Comparison of ENCODE assay signal across 14 cellular contexts in the genomic region with DNA sequence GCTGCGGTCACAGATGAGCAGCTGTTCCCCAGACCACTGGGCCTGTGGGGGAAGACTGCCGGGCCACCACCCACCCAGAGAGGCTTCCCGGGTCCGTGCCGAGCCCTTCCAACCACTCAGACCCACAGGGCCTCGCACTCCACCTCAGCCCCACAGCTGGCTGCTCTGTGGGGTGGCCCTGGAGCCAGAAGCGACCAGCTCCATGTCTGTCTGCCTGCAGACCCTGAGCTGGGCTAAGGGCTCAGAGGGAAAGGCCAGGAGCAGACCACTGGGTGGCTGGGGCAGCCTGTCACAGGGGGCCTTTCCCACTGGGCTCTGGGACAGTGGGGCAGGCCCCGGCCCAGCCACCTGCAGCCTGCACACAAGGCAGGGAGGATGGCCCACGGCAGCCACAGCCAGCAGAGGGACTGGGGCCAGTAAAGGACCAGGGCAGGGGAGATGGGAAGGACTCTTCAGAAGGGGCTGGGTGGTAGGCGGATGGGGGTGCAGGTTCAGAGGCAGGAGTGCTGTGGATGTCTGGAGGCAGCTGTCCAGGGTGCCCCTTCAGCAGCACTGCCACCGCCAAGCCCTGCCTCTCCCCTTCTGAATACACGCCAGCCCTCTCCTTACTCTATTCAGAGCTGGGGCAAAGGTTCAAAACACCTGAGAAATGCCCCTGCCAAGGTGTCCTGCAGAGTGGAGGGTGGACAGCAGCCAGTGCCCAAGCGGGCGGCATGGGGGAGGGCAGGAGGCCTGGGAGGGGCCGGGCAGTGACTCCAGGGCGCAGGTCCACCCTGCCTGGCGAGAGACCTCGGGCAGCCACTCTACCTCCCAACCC. TPM values are rescaled to one million over a fixed set of nuclear protein-coding genes. Genes with fewer than 3 reads are reported as not detected.
DNase-seq lines count a peak whose midpoint lies in the region; ATAC-seq, FAIRE-seq and TF ChIP-seq lines count a peak whose summit lies in the region.
"Had no signal": no experiment of that assay in that cellular context is flagged by ENCODE, and none has a peak within 500 bp of the region (broad histone marks: within the 10 kb centered on the region; RNA-seq: fewer than 3 reads in every experiment).

No MANE protein-coding gene starts in this region.

- no peak overlapping the region for H3K27ac Mint-ChIP-seq in activated CD4-positive, alpha-beta T cell treated with anti-CD3 and anti-CD28 coated beads, Interleukin-2, amount 10 ng/mL, durations not matched to agents 7 days and 5 days
- H3K27ac Mint-ChIP-seq in endothelial cell (ENCODE audit: unreplicated experiment) (no peak overlapping the region), progenitor cell of endocrine pancreas (no peak overlapping the region)
- H3K27ac Mint-ChIP-seq in stimulated activated naive B cell treated with anti-CD40 and anti-IgM and Interleukin-4, amounts not matched to agents 10 μg/mL and 1 μg/mL and 100 μg/mL, for 72 hours, result no peak overlapping the region
- H3K27ac Mint-ChIP-seq: activated CD8-positive, alpha-beta T cell treated with anti-CD3 and anti-CD28 coated beads, Interleukin-2, amount 10 ng/mL, durations not matched to agents 7 days and 5 days had no signal

- no peaks in the 10 kb centered on the region for H3K9me3 Mint-ChIP-seq in activated CD4-positive, alpha-beta T cell treated with anti-CD3 and anti-CD28 coated beads, Interleukin-2, amount 10 ng/mL, durations not matched to agents 7 days and 5 days
- H3K9me3 Mint-ChIP-seq in endothelial cell (ENCODE audit: unreplicated experiment), result no peaks in the 10 kb centered on the region
- H3K9me3 Mint-ChIP-seq in progenitor cell of endocrine pancreas (ENCODE audit: low read depth), result peaks cover 4% of the 10 kb centered on the region
- peaks cover 3% of the 10 kb centered on the region in 2 donors for H3K9me3 Mint-ChIP-seq in stimulated activated naive B cell treated with anti-CD40 and anti-IgM and Interleukin-4, amounts not matched to agents 10 μg/mL and 1 μg/mL and 100 μg/mL, for 72 hours

- POLR2A ChIA-PET in activated CD4-positive, alpha-beta T cell treated with anti-CD3 and anti-CD28 coated beads, Interleukin-2, amount 10 ng/mL, durations not matched to agents 7 days and 5 days (lab: Charles Lee), result no interaction called here

- no peak overlapping the region for H3K4me3 Mint-ChIP-seq in activated CD4-positive, alpha-beta T cell treated with anti-CD3 and anti-CD28 coated beads, Interleukin-2, amount 10 ng/mL, durations not matched to agents 7 days and 5 days
- H3K4me3 Mint-ChIP-seq in endothelial cell (ENCODE audit: unreplicated experiment) (no peak overlapping the region), progenitor cell of endocrine pancreas (ENCODE audit: low read depth) (no peak overlapping the region)
- H3K4me3 Mint-ChIP-seq in stimulated activated naive B cell treated with anti-CD40 and anti-IgM and Interleukin-4, amounts not matched to agents 10 μg/mL and 1 μg/mL and 100 μg/mL, for 72 hours, result no peak overlapping the region
- H3K4me3 Mint-ChIP-seq: activated CD8-positive, alpha-beta T cell treated with anti-CD3 and anti-CD28 coated beads, Interleukin-2, amount 10 ng/mL, durations not matched to agents 7 days and 5 days had no signal

- CTCF ChIA-PET in activated CD4-positive, alpha-beta T cell treated with anti-CD3 and anti-CD28 coated beads, Interleukin-2, amount 10 ng/mL, durations not matched to agents 7 days and 5 days (lab: Charles Lee), result interaction anchor here (1.0 kb wide), 1 partner anchor 9 kb away, joined by 3 read pairs; no protein-coding TSS in a partner anchor

- FAIRE-seq in GM12892 (lab: Jason Lieb, UNC), result no peak
- FAIRE-seq: RCC 7860 had no signal

- H3K27me3 Mint-ChIP-seq in activated CD4-positive, alpha-beta T cell treated with anti-CD3 and anti-CD28 coated beads, Interleukin-2, amount 10 ng/mL, durations not matched to agents 7 days and 5 days, result no peaks in the 10 kb centered on the region
- H3K27me3 Mint-ChIP-seq in endothelial cell (ENCODE audit: unreplicated experiment) (peaks cover 3% of the 10 kb centered on the region), progenitor cell of endocrine pancreas (no peaks in the 10 kb centered on the region)
- H3K27me3 Mint-ChIP-seq in stimulated activated naive B cell treated with anti-CD40 and anti-IgM and Interleukin-4, amounts not matched to agents 10 μg/mL and 1 μg/mL and 100 μg/mL, for 72 hours, result no peaks in the 10 kb centered on the region

- peak; percentile 3 for DNase-seq in activated CD4-positive, alpha-beta T cell treated with anti-CD3 and anti-CD28 coated beads for 1 hour
- DNase-seq in activated CD4-positive, alpha-beta T cell treated with anti-CD3 and anti-CD28 coated beads, Interleukin-2, amount 10 ng/mL, durations not matched to agents 7 days and 5 days, result no peak
- DNase-seq in GM12892 (ENCODE audit: insufficient read length) (peak; percentile 13), endothelial cell (ENCODE audit: low spot score) (peak; percentile 3), progenitor cell of endocrine pancreas (ENCODE audit: low spot score, unreplicated experiment) (peak; percentile 7), NCI-H2171 (lab: John Stamatoyannopoulos, UW) (no peak), NCI-H1436 (lab: John Stamatoyannopoulos, UW) (no peak)
- DNase-seq in stimulated activated naive B cell treated with anti-CD40 and anti-IgM and Interleukin-4, amounts not matched to agents 10 μg/mL and 1 μg/mL and 100 μg/mL, for 72 hours, result no peak
- DNase-seq: activated CD8-positive, alpha-beta T cell treated with anti-CD3 and anti-CD28 coated beads, Interleukin-2, amount 10 ng/mL, durations not matched to agents 7 days and 5 days; C1 segment of cervical spinal cord; DMS153; midbrain; NCI-H774 had no signal

- no peaks in the 10 kb centered on the region for H3K4me1 Mint-ChIP-seq in activated CD4-positive, alpha-beta T cell treated with anti-CD3 and anti-CD28 coated beads, Interleukin-2, amount 10 ng/mL, durations not matched to agents 7 days and 5 days
- peaks cover 5% of the 10 kb centered on the region for H3K4me1 Mint-ChIP-seq in endothelial cell (ENCODE audit: unreplicated experiment)
- H3K4me1 Mint-ChIP-seq in progenitor cell of endocrine pancreas (ENCODE audit: low read depth), result no peaks in the 10 kb centered on the region
- peaks cover 7 to 8% of the 10 kb centered on the region in 2 donors for H3K4me1 Mint-ChIP-seq in stimulated activated naive B cell treated with anti-CD40 and anti-IgM and Interleukin-4, amounts not matched to agents 10 μg/mL and 1 μg/mL and 100 μg/mL, for 72 hours

- ATAC-seq in stimulated activated naive B cell treated with anti-CD40 and anti-IgM and Interleukin-4, amounts not matched to agents 10 μg/mL and 1 μg/mL and 100 μg/mL, for 72 hours (replicated peaks), result no peak
- ATAC-seq: activated CD8-positive, alpha-beta T cell treated with anti-CD3 and anti-CD28 coated beads, Interleukin-2, amount 10 ng/mL, durations not matched to agents 7 days and 5 days had no signal

- H3K36me3 Mint-ChIP-seq in activated CD4-positive, alpha-beta T cell treated with anti-CD3 and anti-CD28 coated beads, Interleukin-2, amount 10 ng/mL, durations not matched to agents 7 days and 5 days (ENCODE audit: low read depth), result no peaks in the 10 kb centered on the region
- no peaks in the 10 kb centered on the region for H3K36me3 Mint-ChIP-seq in endothelial cell (ENCODE audit: low read depth, unreplicated experiment)
- peaks cover 2% of the 10 kb centered on the region for H3K36me3 Mint-ChIP-seq in progenitor cell of endocrine pancreas (ENCODE audit: insufficient read depth)
- peaks cover 15 to 26% of the 10 kb centered on the region in 2 donors for H3K36me3 Mint-ChIP-seq in stimulated activated naive B cell treated with anti-CD40 and anti-IgM and Interleukin-4, amounts not matched to agents 10 μg/mL and 1 μg/mL and 100 μg/mL, for 72 hours

- TF ChIP-seq CTCF in endothelial cell (IDR thresholded peaks at IDR 0.05; ENCODE audit: unreplicated experiment) (no peak), progenitor cell of endocrine pancreas (IDR thresholded peaks at IDR 0.05; ENCODE audit: unreplicated experiment) (no peak)

- TF ChIP-seq POLR2A in GM12892 (IDR thresholded peaks at IDR 0.05; ENCODE audit: low read depth, low read length), result no peak

RNA-seq across cellular contexts. Expression of a gene that starts 32.2 kb away (rescaled TPM):
- 1 to 10 TPM; 5.3 to 7.3 TPM for total RNA-seq in activated CD4-positive, alpha-beta T cell treated with anti-CD3 and anti-CD28 coated beads, Interleukin-2, amount 10 ng/mL, durations not matched to agents 7 days and 5 days
- 1.6 TPM for polyA plus RNA-seq in GM12892 (2012; ENCODE audit: missing spikeins)
- total RNA-seq in endothelial cell (ENCODE audit: unreplicated experiment) (3.7 TPM), progenitor cell of endocrine pancreas (9.0 and 9.9 TPM in 2 replicates)

RNA-seq across cellular contexts. Expression of a gene that starts 32.2 kb away (rescaled TPM):
- 10 to 100 TPM; 21.4 to 21.5 TPM for total RNA-seq in activated CD4-positive, alpha-beta T cell treated with anti-CD3 and anti-CD28 coated beads, Interleukin-2, amount 10 ng/mL, durations not matched to agents 7 days and 5 days
- polyA plus RNA-seq in GM12892 (2012; ENCODE audit: missing spikeins), result 5.6 TPM
- 20.3 TPM for total RNA-seq in endothelial cell (ENCODE audit: unreplicated experiment)
- 27.2 and 27.4 TPM in 2 replicates for total RNA-seq in progenitor cell of endocrine pancreas

Comparison
In these comparisons a context has a peak if more than half of its experiments do, and no peak if none do; other contexts are left out.
1. DNase-seq: peak in activated CD4-positive, alpha-beta T cell treated with anti-CD3 and anti-CD28 coated beads for 1 hour (single experiment), GM12892 (single experiment), endothelial cell (single experiment) and progenitor cell of endocrine pancreas (single experiment); none in activated CD4-positive, alpha-beta T cell treated with anti-CD3 and anti-CD28 coated beads, Interleukin-2, amount 10 ng/mL, durations not matched to agents 7 days and 5 days (single experiment), NCI-H2171 (single experiment), NCI-H1436 (single experiment) and stimulated activated naive B cell treated with anti-CD40 and anti-IgM and Interleukin-4, amounts not matched to agents 10 μg/mL and 1 μg/mL and 100 μg/mL, for 72 hours (single experiment).